In the genomic region with DNA sequence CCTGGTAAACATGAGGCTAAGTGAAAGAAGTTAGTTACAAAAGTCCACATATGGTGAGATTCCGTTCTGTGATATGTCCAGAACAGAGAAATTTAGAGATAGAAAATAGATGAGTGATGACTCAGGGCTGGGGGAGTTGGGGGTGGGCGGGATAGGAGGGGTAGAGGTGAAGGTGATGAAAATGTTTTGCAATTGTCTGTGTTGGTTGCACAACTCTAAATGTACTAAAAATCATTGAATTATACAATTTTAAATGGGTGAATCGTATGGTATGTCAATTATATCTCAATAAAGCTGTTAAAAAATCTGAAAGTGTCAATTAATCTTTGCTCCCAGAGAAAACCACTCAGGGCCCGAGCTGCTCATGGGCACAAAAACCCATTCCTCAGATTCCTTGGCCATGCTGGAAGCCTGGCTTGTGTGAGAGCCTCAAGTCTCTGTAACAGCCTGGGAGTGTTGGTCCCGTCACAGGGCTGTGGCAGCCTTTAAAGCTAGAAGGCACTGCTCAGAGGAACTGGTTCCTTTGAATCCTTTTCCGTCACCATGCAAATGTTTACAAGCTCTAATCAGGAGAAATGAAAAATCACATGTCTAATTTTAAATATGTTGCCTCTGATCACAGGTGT, we compare ENCODE assay signal across 1 cellular context.
TF ChIP-seq lines count a peak whose summit lies in the region.

No MANE protein-coding gene starts in this region.

TF ChIP-seq in neural cell, 6 proteins besides CTCF, POLR2A, EP300 and RAD21 (continued from another document):
- TF ChIP-seq, protein P1, sequence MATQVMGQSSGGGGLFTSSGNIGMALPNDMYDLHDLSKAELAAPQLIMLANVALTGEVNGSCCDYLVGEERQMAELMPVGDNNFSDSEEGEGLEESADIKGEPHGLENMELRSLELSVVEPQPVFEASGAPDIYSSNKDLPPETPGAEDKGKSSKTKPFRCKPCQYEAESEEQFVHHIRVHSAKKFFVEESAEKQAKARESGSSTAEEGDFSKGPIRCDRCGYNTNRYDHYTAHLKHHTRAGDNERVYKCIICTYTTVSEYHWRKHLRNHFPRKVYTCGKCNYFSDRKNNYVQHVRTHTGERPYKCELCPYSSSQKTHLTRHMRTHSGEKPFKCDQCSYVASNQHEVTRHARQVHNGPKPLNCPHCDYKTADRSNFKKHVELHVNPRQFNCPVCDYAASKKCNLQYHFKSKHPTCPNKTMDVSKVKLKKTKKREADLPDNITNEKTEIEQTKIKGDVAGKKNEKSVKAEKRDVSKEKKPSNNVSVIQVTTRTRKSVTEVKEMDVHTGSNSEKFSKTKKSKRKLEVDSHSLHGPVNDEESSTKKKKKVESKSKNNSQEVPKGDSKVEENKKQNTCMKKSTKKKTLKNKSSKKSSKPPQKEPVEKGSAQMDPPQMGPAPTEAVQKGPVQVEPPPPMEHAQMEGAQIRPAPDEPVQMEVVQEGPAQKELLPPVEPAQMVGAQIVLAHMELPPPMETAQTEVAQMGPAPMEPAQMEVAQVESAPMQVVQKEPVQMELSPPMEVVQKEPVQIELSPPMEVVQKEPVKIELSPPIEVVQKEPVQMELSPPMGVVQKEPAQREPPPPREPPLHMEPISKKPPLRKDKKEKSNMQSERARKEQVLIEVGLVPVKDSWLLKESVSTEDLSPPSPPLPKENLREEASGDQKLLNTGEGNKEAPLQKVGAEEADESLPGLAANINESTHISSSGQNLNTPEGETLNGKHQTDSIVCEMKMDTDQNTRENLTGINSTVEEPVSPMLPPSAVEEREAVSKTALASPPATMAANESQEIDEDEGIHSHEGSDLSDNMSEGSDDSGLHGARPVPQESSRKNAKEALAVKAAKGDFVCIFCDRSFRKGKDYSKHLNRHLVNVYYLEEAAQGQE (IDR thresholded peaks at IDR 0.05; ENCODE audit: borderline replicate concordance): no peak
- no peak for TF ChIP-seq EZH2 (IDR thresholded peaks at IDR 0.05; ENCODE audit: borderline replicate concordance, insufficient read depth, low read length, poor library complexity, severe bottlenecking)
